12 cellular contexts compared by ENCODE assay signal in genomic region chr6:27679308-27679967, GRCh38.
DNase-seq lines count a peak whose midpoint lies in the region; ATAC-seq lines count a peak whose summit lies in the region.
"Had no signal": no experiment of that assay in that cellular context is flagged by ENCODE, and none has a peak within 500 bp of the region (broad histone marks: within the 10 kb centered on the region; RNA-seq: fewer than 3 reads in every experiment).

No MANE protein-coding gene starts in this region.

- H3K4me1 ChIP-seq in skeletal muscle satellite cell (ENCODE audit: control insufficient read depth, insufficient read depth, low read length), result no peaks in the 10 kb centered on the region

- H3K9ac ChIP-seq in skeletal muscle satellite cell (ENCODE audit: low read depth, low read length), result no peak overlapping the region

- H3K4me3 ChIP-seq in iPS-11a (ENCODE audit: low read depth, low read length) (peak overlapping the region; percentile 41), skeletal muscle satellite cell (ENCODE audit: low read length) (no peak overlapping the region)
- H3K4me3 ChIP-seq: mucosa of descending colon had no signal

- no peak for DNase-seq in activated naive CD4-positive, alpha-beta T cell treated with anti-CD3 and anti-CD28 coated beads for 36 hours
- no peak for DNase-seq in activated naive CD4-positive, alpha-beta T cell treated with Interleukin-2 at 50 U/mL for 16 hours
- no peak for DNase-seq in activated naive CD8-positive, alpha-beta T cell treated with anti-CD3 and anti-CD28 coated beads, Interleukin-2, amount 50 U/mL, for 24 hours
- DNase-seq in caudate nucleus (lab: John Stamatoyannopoulos, UW), result no peak
- DNase-seq: foreskin melanocyte, mucosa of descending colon, NCI-H1436 had no signal

- peaks cover 3% of the 10 kb centered on the region for H3K9me3 Mint-ChIP-seq in activated naive CD4-positive, alpha-beta T cell treated with anti-CD3 and anti-CD28 coated beads for 36 hours
- peaks cover 23% of the 10 kb centered on the region for H3K9me3 Mint-ChIP-seq in activated naive CD8-positive, alpha-beta T cell treated with anti-CD3 and anti-CD28 coated beads, Interleukin-2, amount 50 U/mL, for 24 hours

- H3K36me3 Mint-ChIP-seq in activated naive CD4-positive, alpha-beta T cell treated with anti-CD3 and anti-CD28 coated beads for 36 hours (ENCODE audit: low read depth), result peaks cover 3% of the 10 kb centered on the region
- H3K36me3 Mint-ChIP-seq in activated naive CD8-positive, alpha-beta T cell treated with anti-CD3 and anti-CD28 coated beads, Interleukin-2, amount 50 U/mL, for 24 hours (ENCODE audit: low read depth), result peaks cover 12% of the 10 kb centered on the region

- intact Hi-C loops in activated naive CD4-positive, alpha-beta T cell treated with anti-CD3 and anti-CD28 coated beads for 36 hours (cut with micrococcal nuclease), result no loop called here

- H3K4me1 Mint-ChIP-seq in activated naive CD4-positive, alpha-beta T cell treated with anti-CD3 and anti-CD28 coated beads for 36 hours (ENCODE audit: low read depth), result peaks cover 17% of the 10 kb centered on the region
- H3K4me1 Mint-ChIP-seq in activated naive CD8-positive, alpha-beta T cell treated with anti-CD3 and anti-CD28 coated beads, Interleukin-2, amount 50 U/mL, for 24 hours, result peaks cover 10% of the 10 kb centered on the region

- no peaks in the 10 kb centered on the region for H3K36me3 ChIP-seq in skeletal muscle satellite cell (ENCODE audit: insufficient read depth, low read length)

- peaks cover 66% of the 10 kb centered on the region for H3K27me3 Mint-ChIP-seq in activated naive CD4-positive, alpha-beta T cell treated with anti-CD3 and anti-CD28 coated beads for 36 hours (ENCODE audit: low read depth)
- peaks cover 76% of the 10 kb centered on the region for H3K27me3 Mint-ChIP-seq in activated naive CD8-positive, alpha-beta T cell treated with anti-CD3 and anti-CD28 coated beads, Interleukin-2, amount 50 U/mL, for 24 hours

- no peak overlapping the region for H3K27ac ChIP-seq in caudate nucleus (ENCODE audit: low read depth, low read length)
- H3K27ac ChIP-seq: HL-60 had no signal

- H3K27me3 ChIP-seq in skeletal muscle satellite cell (ENCODE audit: control insufficient read depth, insufficient read depth, low read length), result peaks cover 4% of the 10 kb centered on the region

- no peak for ATAC-seq in activated naive CD8-positive, alpha-beta T cell treated with anti-CD3 and anti-CD28 coated beads, Interleukin-2, amount 50 U/mL, for 24 hours
- ATAC-seq in GM21576 (IDR thresholded peaks at IDR 0.05; ENCODE audit: unreplicated experiment) (no peak), GM21825 (IDR thresholded peaks at IDR 0.05; ENCODE audit: unreplicated experiment) (no peak)

- H3K27ac Mint-ChIP-seq in activated naive CD4-positive, alpha-beta T cell treated with anti-CD3 and anti-CD28 coated beads for 36 hours, result no peak overlapping the region
- no peak overlapping the region for H3K27ac Mint-ChIP-seq in activated naive CD8-positive, alpha-beta T cell treated with anti-CD3 and anti-CD28 coated beads, Interleukin-2, amount 50 U/mL, for 24 hours

- no peaks in the 10 kb centered on the region for H3K9me3 ChIP-seq in skeletal muscle satellite cell (replicated peaks; ENCODE audit: low read length)
- H3K9me3 ChIP-seq: mucosa of descending colon had no signal

- peak overlapping the region; percentile 32 for H3K4me3 Mint-ChIP-seq in activated naive CD4-positive, alpha-beta T cell treated with anti-CD3 and anti-CD28 coated beads for 36 hours
- peak overlapping the region; percentile 23 for H3K4me3 Mint-ChIP-seq in activated naive CD8-positive, alpha-beta T cell treated with anti-CD3 and anti-CD28 coated beads, Interleukin-2, amount 50 U/mL, for 24 hours

- CTCF ChIA-PET in activated naive CD4-positive, alpha-beta T cell treated with anti-CD3 and anti-CD28 coated beads for 36 hours (lab: Charles Lee), result no interaction called here

- peak overlapping the region; percentile 25 for H3K4me2 ChIP-seq in skeletal muscle satellite cell (ENCODE audit: low read length)
